In the genomic region with DNA sequence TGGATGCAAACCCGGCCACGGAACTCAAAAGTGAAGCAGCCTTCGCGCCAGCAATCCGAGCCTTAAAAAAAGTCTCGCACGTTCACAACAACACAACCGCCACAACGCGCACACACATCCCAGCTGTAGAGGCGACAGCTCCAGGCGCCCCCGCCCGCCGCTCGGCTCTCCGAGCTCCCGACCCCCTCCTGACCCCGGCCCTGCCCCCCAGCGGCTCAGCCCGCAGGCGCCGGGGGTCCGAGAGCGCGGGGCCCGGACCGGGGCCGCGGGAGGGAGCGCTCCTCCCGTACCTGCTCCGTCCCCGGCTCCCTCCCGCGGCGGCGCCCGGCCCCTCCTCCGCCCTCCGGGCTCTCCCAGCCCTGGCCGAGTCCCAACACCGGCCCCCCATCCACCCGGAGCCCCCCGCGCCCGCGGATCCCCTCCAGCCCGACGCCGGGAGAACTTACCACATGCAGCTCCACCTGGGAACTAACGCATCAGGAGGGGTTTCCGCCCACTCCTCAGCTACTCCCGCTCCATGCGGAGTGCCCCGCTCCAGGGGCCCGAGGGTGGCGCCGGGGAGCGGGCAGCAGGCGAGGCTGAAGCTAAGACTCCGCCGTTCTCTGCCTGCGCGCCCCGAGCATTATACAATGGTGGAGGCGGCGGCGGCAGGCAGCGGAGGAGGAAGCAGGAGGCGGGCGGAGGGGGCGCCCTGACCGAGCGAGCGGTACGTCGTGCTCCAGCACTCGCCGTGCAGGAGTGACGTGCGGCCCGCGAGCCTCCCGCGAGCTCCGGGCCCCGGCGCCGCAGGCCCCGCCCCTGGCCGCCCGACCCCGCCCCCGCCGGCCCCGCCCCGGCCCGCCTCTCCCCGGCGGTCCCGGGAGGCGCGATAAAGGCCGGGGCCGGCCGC, we compare ENCODE assay signal across 1 cellular context.
A peak's percentile ranks its signal among the peaks of the same experiment; 100 is the strongest.
TF ChIP-seq lines count a peak whose summit lies in the region.

A gene with protein sequence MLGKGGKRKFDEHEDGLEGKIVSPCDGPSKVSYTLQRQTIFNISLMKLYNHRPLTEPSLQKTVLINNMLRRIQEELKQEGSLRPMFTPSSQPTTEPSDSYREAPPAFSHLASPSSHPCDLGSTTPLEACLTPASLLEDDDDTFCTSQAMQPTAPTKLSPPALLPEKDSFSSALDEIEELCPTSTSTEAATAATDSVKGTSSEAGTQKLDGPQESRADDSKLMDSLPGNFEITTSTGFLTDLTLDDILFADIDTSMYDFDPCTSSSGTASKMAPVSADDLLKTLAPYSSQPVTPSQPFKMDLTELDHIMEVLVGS (minus strand): TSS at position 740 of the 889 bp plus-strand sequence. CDS start 17,042 bp downstream, outside the sequence.

TF ChIP-seq in HepG2, 621 proteins besides CTCF, POLR2A, EP300 and RAD21 (continued from another document and continues in another):
- TF ChIP-seq, protein P1, sequence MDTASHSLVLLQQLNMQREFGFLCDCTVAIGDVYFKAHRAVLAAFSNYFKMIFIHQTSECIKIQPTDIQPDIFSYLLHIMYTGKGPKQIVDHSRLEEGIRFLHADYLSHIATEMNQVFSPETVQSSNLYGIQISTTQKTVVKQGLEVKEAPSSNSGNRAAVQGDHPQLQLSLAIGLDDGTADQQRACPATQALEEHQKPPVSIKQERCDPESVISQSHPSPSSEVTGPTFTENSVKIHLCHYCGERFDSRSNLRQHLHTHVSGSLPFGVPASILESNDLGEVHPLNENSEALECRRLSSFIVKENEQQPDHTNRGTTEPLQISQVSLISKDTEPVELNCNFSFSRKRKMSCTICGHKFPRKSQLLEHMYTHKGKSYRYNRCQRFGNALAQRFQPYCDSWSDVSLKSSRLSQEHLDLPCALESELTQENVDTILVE (CRISPR knock-in tag; IDR thresholded peaks at IDR 0.05), result peak; percentile 56; the same call in 1 of the 2 replicates
- TF ChIP-seq ZNF564 (CRISPR knock-in tag; IDR thresholded peaks at IDR 0.05) (peak; percentile 84), PHF8 (CRISPR knock-in tag; IDR thresholded peaks at IDR 0.05) (peak; percentile 82), ZNF17 (CRISPR knock-in tag; IDR thresholded peaks at IDR 0.05) (no peak), JUND (CRISPR knock-in tag; IDR thresholded peaks at IDR 0.05) (no peak), SRSF1 (optimal IDR thresholded peaks at IDR 0.05; ENCODE audit: low read depth, low read length) (no peak), SOX6 (IDR thresholded peaks at IDR 0.05) (no peak), SOX6 (CRISPR knock-in tag; IDR thresholded peaks at IDR 0.05) (peak; percentile 38; the same call in 1 of the 2 replicates), ZNF205 (CRISPR knock-in tag; IDR thresholded peaks at IDR 0.05) (no peak), NR2C2 (CRISPR knock-in tag; IDR thresholded peaks at IDR 0.05; ENCODE audit: borderline replicate concordance) (peak; percentile 61), ZSCAN22 (CRISPR knock-in tag; IDR thresholded peaks at IDR 0.05) (peak; percentile 59; the same call in 1 of the 2 replicates), BRCA1 (CRISPR knock-in tag; IDR thresholded peaks at IDR 0.05) (0 out of 2 replicates have a peak, but pooled peaks have one; percentile 7), ZNF598 (CRISPR knock-in tag; IDR thresholded peaks at IDR 0.05; ENCODE audit: borderline replicate concordance) (no peak), ZNF558 (CRISPR knock-in tag; IDR thresholded peaks at IDR 0.05; ENCODE audit: borderline replicate concordance) (peak; percentile 33; the same call in 1 of the 2 replicates), JARID2 (CRISPR knock-in tag; IDR thresholded peaks at IDR 0.05; ENCODE audit: insufficient replicate concordance) (peak; percentile 40), ZNF354B (CRISPR knock-in tag; IDR thresholded peaks at IDR 0.05) (peak; percentile 73; the same call in 1 of the 2 replicates), SIN3B (IDR thresholded peaks at IDR 0.05; ENCODE audit: low read length) (no peak), ZNF616 (CRISPR knock-in tag; IDR thresholded peaks at IDR 0.05; ENCODE audit: low read depth) (peak; percentile 86; the same call in 1 of the 2 replicates), FIP1L1 (IDR thresholded peaks at IDR 0.05; ENCODE audit: borderline replicate concordance, insufficient read depth, low read depth, low read length) (no peak), HNRNPLL (IDR thresholded peaks at IDR 0.05; ENCODE audit: low read depth, low read length, poor library complexity, severe bottlenecking) (peak; percentile 76), RARA (CRISPR knock-in tag; IDR thresholded peaks at IDR 0.05) (peak; percentile 66), RFX3 (CRISPR knock-in tag; IDR thresholded peaks at IDR 0.05) (no peak), TAF1 (CRISPR knock-in tag; IDR thresholded peaks at IDR 0.05) (peak; percentile 94)
- TF ChIP-seq, protein P2, sequence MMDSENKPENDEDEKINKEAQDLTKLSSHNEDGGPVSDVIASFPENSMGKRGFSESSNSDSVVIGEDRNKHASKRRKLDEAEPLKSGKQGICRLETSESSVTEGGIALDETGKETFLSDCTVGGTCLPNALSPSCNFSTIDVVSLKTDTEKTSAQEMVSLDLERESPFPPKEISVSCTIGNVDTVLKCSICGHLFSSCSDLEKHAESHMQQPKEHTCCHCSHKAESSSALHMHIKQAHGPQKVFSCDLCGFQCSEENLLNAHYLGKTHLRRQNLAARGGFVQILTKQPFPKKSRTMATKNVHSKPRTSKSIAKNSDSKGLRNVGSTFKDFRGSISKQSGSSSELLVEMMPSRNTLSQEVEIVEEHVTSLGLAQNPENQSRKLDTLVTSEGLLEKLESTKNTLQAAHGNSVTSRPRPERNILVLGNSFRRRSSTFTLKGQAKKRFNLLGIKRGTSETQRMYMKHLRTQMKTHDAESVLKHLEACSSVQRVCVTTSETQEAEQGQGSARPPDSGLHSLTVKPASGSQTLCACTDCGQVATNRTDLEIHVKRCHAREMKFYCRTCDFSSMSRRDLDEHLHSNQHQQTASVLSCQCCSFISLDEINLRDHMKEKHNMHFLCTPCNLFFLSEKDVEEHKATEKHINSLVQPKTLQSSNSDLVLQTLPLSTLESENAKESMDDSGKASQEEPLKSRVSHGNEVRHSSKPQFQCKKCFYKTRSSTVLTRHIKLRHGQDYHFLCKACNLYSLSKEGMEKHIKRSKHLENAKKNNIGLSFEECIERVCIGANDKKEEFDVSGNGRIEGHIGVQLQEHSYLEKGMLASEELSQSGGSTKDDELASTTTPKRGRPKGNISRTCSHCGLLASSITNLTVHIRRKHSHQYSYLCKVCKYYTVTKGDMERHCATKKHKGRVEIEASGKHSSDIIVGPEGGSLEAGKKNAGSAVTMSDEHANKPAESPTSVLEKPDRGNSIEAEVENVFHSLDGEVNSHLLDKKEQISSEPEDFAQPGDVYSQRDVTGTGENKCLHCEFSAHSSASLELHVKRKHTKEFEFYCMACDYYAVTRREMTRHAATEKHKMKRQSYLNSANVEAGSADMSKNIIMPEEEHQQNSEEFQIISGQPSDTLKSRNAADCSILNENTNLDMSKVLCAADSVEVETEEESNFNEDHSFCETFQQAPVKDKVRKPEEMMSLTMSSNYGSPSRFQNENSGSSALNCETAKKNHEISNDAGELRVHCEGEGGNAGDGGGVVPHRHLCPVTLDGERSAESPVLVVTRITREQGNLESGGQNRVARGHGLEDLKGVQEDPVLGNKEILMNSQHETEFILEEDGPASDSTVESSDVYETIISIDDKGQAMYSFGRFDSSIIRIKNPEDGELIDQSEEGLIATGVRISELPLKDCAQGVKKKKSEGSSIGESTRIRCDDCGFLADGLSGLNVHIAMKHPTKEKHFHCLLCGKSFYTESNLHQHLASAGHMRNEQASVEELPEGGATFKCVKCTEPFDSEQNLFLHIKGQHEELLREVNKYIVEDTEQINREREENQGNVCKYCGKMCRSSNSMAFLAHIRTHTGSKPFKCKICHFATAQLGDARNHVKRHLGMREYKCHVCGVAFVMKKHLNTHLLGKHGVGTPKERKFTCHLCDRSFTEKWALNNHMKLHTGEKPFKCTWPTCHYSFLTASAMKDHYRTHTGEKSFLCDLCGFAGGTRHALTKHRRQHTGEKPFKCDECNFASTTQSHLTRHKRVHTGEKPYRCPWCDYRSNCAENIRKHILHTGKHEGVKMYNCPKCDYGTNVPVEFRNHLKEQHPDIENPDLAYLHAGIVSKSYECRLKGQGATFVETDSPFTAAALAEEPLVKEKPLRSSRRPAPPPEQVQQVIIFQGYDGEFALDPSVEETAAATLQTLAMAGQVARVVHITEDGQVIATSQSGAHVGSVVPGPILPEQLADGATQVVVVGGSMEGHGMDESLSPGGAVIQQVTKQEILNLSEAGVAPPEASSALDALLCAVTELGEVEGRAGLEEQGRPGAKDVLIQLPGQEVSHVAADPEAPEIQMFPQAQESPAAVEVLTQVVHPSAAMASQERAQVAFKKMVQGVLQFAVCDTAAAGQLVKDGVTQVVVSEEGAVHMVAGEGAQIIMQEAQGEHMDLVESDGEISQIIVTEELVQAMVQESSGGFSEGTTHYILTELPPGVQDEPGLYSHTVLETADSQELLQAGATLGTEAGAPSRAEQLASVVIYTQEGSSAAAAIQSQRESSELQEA (CRISPR knock-in tag; IDR thresholded peaks at IDR 0.05; ENCODE audit: not compliant biosample characterization), result no peak
- TF ChIP-seq, protein P3, sequence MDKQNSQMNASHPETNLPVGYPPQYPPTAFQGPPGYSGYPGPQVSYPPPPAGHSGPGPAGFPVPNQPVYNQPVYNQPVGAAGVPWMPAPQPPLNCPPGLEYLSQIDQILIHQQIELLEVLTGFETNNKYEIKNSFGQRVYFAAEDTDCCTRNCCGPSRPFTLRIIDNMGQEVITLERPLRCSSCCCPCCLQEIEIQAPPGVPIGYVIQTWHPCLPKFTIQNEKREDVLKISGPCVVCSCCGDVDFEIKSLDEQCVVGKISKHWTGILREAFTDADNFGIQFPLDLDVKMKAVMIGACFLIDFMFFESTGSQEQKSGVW (CRISPR knock-in tag; IDR thresholded peaks at IDR 0.05; ENCODE audit: borderline replicate concordance), result no peak
- TF ChIP-seq, protein P4, sequence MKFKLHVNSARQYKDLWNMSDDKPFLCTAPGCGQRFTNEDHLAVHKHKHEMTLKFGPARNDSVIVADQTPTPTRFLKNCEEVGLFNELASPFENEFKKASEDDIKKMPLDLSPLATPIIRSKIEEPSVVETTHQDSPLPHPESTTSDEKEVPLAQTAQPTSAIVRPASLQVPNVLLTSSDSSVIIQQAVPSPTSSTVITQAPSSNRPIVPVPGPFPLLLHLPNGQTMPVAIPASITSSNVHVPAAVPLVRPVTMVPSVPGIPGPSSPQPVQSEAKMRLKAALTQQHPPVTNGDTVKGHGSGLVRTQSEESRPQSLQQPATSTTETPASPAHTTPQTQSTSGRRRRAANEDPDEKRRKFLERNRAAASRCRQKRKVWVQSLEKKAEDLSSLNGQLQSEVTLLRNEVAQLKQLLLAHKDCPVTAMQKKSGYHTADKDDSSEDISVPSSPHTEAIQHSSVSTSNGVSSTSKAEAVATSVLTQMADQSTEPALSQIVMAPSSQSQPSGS (CRISPR knock-in tag; IDR thresholded peaks at IDR 0.05), result peak; percentile 59; the same call in 1 of the 2 replicates
- TF ChIP-seq, protein P5, sequence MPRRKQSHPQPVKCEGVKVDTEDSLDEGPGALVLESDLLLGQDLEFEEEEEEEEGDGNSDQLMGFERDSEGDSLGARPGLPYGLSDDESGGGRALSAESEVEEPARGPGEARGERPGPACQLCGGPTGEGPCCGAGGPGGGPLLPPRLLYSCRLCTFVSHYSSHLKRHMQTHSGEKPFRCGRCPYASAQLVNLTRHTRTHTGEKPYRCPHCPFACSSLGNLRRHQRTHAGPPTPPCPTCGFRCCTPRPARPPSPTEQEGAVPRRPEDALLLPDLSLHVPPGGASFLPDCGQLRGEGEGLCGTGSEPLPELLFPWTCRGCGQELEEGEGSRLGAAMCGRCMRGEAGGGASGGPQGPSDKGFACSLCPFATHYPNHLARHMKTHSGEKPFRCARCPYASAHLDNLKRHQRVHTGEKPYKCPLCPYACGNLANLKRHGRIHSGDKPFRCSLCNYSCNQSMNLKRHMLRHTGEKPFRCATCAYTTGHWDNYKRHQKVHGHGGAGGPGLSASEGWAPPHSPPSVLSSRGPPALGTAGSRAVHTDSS (CRISPR knock-in tag; conservative IDR thresholded peaks at IDR 0.05), result 0 out of 2 replicates have a peak, but pooled peaks have one; percentile 55
- TF ChIP-seq, protein P6, sequence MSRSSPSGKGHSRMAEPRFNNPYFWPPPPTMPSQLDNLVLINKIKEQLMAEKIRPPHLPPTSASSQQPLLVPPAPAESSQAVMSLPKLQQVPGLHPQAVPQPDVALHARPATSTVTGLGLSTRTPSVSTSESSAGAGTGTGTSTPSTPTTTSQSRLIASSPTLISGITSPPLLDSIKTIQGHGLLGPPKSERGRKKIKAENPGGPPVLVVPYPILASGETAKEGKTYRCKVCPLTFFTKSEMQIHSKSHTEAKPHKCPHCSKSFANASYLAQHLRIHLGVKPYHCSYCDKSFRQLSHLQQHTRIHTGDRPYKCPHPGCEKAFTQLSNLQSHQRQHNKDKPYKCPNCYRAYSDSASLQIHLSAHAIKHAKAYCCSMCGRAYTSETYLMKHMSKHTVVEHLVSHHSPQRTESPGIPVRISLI (CRISPR knock-in tag; IDR thresholded peaks at IDR 0.05; ENCODE audit: borderline replicate concordance), result peak; percentile 23; the same call in 1 of the 2 replicates
- TF ChIP-seq, protein P7, sequence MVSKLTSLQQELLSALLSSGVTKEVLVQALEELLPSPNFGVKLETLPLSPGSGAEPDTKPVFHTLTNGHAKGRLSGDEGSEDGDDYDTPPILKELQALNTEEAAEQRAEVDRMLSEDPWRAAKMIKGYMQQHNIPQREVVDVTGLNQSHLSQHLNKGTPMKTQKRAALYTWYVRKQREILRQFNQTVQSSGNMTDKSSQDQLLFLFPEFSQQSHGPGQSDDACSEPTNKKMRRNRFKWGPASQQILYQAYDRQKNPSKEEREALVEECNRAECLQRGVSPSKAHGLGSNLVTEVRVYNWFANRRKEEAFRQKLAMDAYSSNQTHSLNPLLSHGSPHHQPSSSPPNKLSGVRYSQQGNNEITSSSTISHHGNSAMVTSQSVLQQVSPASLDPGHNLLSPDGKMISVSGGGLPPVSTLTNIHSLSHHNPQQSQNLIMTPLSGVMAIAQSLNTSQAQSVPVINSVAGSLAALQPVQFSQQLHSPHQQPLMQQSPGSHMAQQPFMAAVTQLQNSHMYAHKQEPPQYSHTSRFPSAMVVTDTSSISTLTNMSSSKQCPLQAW (CRISPR knock-in tag; IDR thresholded peaks at IDR 0.05), result peak; percentile 89
- TF ChIP-seq, protein P8, sequence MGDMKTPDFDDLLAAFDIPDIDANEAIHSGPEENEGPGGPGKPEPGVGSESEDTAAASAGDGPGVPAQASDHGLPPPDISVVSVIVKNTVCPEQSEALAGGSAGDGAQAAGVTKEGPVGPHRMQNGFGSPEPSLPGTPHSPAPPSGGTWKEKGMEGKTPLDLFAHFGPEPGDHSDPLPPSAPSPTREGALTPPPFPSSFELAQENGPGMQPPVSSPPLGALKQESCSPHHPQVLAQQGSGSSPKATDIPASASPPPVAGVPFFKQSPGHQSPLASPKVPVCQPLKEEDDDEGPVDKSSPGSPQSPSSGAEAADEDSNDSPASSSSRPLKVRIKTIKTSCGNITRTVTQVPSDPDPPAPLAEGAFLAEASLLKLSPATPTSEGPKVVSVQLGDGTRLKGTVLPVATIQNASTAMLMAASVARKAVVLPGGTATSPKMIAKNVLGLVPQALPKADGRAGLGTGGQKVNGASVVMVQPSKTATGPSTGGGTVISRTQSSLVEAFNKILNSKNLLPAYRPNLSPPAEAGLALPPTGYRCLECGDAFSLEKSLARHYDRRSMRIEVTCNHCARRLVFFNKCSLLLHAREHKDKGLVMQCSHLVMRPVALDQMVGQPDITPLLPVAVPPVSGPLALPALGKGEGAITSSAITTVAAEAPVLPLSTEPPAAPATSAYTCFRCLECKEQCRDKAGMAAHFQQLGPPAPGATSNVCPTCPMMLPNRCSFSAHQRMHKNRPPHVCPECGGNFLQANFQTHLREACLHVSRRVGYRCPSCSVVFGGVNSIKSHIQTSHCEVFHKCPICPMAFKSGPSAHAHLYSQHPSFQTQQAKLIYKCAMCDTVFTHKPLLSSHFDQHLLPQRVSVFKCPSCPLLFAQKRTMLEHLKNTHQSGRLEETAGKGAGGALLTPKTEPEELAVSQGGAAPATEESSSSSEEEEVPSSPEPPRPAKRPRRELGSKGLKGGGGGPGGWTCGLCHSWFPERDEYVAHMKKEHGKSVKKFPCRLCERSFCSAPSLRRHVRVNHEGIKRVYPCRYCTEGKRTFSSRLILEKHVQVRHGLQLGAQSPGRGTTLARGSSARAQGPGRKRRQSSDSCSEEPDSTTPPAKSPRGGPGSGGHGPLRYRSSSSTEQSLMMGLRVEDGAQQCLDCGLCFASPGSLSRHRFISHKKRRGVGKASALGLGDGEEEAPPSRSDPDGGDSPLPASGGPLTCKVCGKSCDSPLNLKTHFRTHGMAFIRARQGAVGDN (CRISPR knock-in tag; IDR thresholded peaks at IDR 0.05), result peak; percentile 78
